ENCODE assay signal across 12 cellular contexts in the genomic region with DNA sequence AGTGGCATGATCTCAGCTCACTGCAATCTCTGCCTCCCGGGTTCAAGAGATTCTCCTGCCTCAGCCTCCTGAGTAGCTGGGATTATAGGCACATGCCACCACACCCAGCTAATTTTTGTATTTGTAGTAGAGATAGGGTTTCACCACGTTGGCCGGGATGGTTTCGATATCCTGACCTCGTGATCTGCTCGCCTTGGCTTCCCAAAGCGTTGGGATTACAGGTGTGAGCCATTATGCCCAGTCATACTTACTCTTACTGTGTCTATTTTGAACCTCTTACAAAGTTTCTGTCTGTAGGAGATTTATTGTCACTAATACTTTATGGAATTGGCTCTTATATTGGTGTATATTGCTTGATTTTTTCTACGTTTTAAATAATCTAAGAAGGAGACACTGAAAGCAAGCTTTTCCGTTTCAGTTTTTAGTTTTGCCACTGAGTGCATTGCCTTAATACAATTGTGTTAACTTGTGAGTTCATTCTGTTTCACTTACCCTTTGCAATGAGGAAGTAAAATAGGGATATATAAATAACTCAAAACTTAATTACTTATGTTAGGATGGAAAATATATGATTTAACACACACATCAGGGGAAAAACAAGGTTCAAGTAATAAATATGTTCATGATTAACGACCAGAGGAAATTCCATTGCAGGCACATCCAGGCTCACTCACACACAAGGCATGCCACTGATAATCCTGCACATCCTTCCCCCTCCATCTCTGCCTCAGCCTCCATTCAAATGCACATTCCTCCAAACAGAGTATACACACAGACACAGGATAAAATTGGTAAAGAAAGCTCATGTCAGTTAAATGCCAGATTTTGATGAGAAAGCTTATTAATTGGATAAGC.
DNase-seq lines count a peak whose midpoint lies in the region; ATAC-seq, FAIRE-seq and TF ChIP-seq lines count a peak whose summit lies in the region.
"Had no signal": no experiment of that assay in that cellular context is flagged by ENCODE, and none has a peak within 500 bp of the region (broad histone marks: within the 10 kb centered on the region; RNA-seq: fewer than 3 reads in every experiment).

No MANE protein-coding gene starts in this region.

- H3K18ac ChIP-seq in mesenchymal stem cell (ENCODE audit: low read depth in 1 of 2, low read length in 2 of 2), result peak overlapping the region in 1 of 2 experiments; percentile 78

- H3K9ac ChIP-seq in mesenchymal stem cell (ENCODE audit: low read length) (peak overlapping the region; percentile 8), mammary epithelial cell (ENCODE audit: insufficient read depth, low read length) (no peak overlapping the region), kidney (ENCODE audit: low read length in 2 of 2) (no peak overlapping the region)

- H4K91ac ChIP-seq in mesenchymal stem cell (ENCODE audit: low read length), result peak overlapping the region; percentile 19

- H3K79me1 ChIP-seq in mesenchymal stem cell (replicated peaks; ENCODE audit: low read length, poor library complexity, severe bottlenecking), result no peaks in the 10 kb centered on the region

- H3K4me2 ChIP-seq in mesenchymal stem cell (ENCODE audit: low read length, poor library complexity, severe bottlenecking), result no peak overlapping the region
- no peak overlapping the region for H3K4me2 ChIP-seq in mammary epithelial cell (ENCODE audit: insufficient read depth, low read depth, low read length)

- dilution Hi-C loops in mammary epithelial cell (cut with HindIII; ENCODE audit: low sequenced_read_pairs), result no loop called here

- no peak for FAIRE-seq in kidney (lab: Jason Lieb, UNC)
- FAIRE-seq: islet of Langerhans had no signal

- TF ChIP-seq CTCF in cardiac fibroblast (IDR thresholded peaks at IDR 0.05; ENCODE audit: low read depth, low read length) (no peak), upper lobe of right lung (IDR thresholded peaks at IDR 0.05) (no peak), mammary epithelial cell (conservative IDR thresholded peaks at IDR 0.05 in 1 of 2, IDR thresholded peaks at IDR 0.05 in 1 of 2; ENCODE audit: extremely low read depth in 1 of 2, insufficient read depth in 1 of 2, low read depth in 1 of 2, low read length in 2 of 2) (no peak), kidney (IDR thresholded peaks at IDR 0.05; ENCODE audit: borderline replicate concordance, extremely low read depth, insufficient read depth) (no peak)

- no peak for ATAC-seq in upper lobe of right lung

- CTCF ChIA-PET in mammary epithelial cell (lab: Charles Lee; ENCODE audit: low non-redundant PET), result no interaction called here

- H3K27me3 ChIP-seq in mesenchymal stem cell (ENCODE audit: control insufficient read depth in 1 of 2, insufficient read depth in 1 of 2, low read length in 2 of 2), result no peaks in the 10 kb centered on the region
- no peaks in the 10 kb centered on the region for H3K27me3 ChIP-seq in upper lobe of right lung
- no peaks in the 10 kb centered on the region for H3K27me3 ChIP-seq in mammary epithelial cell (ENCODE audit: insufficient read depth, low read length)
- H3K27me3 ChIP-seq: BLaER1 treated with 17β-estradiol and CSF1 and Interleukin-3, amounts not matched to agents 10 nM and 100 nM; uterus had no signal

- H3K9me3 ChIP-seq in mesenchymal stem cell (ENCODE audit: control insufficient read depth, low read length) (no peaks in the 10 kb centered on the region), upper lobe of right lung (no peaks in the 10 kb centered on the region), mammary epithelial cell (replicated peaks; ENCODE audit: insufficient read depth, low read length) (no peaks in the 10 kb centered on the region), kidney (ENCODE audit: control insufficient read depth in 1 of 2, low read length in 2 of 2) (no peaks in the 10 kb centered on the region)
- H3K9me3 ChIP-seq: uterus had no signal

- no peak overlapping the region for H2AK5ac ChIP-seq in mesenchymal stem cell (ENCODE audit: low read length, severe bottlenecking)

- no peak overlapping the region for H2BK120ac ChIP-seq in mesenchymal stem cell (ENCODE audit: low read depth, low read length)

- no peaks in the 10 kb centered on the region for H4K20me1 ChIP-seq in mammary epithelial cell (ENCODE audit: insufficient read depth, low read length)
- H4K20me1 ChIP-seq: BLaER1 treated with 17β-estradiol and CSF1 and Interleukin-3, amounts not matched to agents 10 nM and 100 nM had no signal

- H2BK5ac ChIP-seq in mesenchymal stem cell (ENCODE audit: low read depth, low read length, poor library complexity, severe bottlenecking), result peak overlapping the region; percentile 22

- intact Hi-C loops in upper lobe of right lung (cut with DNase I) (no loop called here), mammary epithelial cell (cut with micrococcal nuclease) (no loop called here), kidney (cut with DNase I) (no loop called here)

- peak overlapping the region; percentile 93 for H3K27ac ChIP-seq in mesenchymal stem cell (ENCODE audit: low read length, poor library complexity, severe bottlenecking)
- H3K27ac ChIP-seq in upper lobe of right lung, result no peak overlapping the region
- no peak overlapping the region for H3K27ac ChIP-seq in mammary epithelial cell (ENCODE audit: insufficient read depth, low read depth, low read length)
- no peak overlapping the region for H3K27ac ChIP-seq in kidney (ENCODE audit: low read depth in 2 of 2, low read length in 2 of 2)
- H3K27ac ChIP-seq: BLaER1 treated with 17β-estradiol and CSF1 and Interleukin-3, amounts not matched to agents 10 nM and 100 nM; uterus had no signal

- no peak overlapping the region for H4K8ac ChIP-seq in mesenchymal stem cell (ENCODE audit: low read length)

- H3K23ac ChIP-seq in mesenchymal stem cell (ENCODE audit: low read length in 2 of 2), result no peak overlapping the region

- BruUV-seq in mammary epithelial cell (replicated peaks; lab: Mats Ljungman, UMichigan), result no TSS peak

- H3K36me3 ChIP-seq in mesenchymal stem cell (ENCODE audit: control insufficient read depth in 1 of 2, insufficient read depth in 2 of 2, low read depth in 1 of 2, low read length in 2 of 2) (no peaks in the 10 kb centered on the region), upper lobe of right lung (no peaks in the 10 kb centered on the region), mammary epithelial cell (ENCODE audit: insufficient read depth, low read length) (no peaks in the 10 kb centered on the region), kidney (ENCODE audit: control insufficient read depth in 1 of 2, insufficient read depth in 2 of 2, low read length in 2 of 2) (no peaks in the 10 kb centered on the region)
- H3K36me3 ChIP-seq: BLaER1 treated with 17β-estradiol and CSF1 and Interleukin-3, amounts not matched to agents 10 nM and 100 nM; uterus had no signal

- H3K4me3 ChIP-seq in cardiac fibroblast (replicated peaks in 1 of 2; ENCODE audit: low read depth in 2 of 2, low read length in 2 of 2) (no peak overlapping the region), mesenchymal stem cell (ENCODE audit: insufficient read depth in 1 of 2, low read depth in 1 of 2, low read length in 2 of 2) (no peak overlapping the region), upper lobe of right lung (no peak overlapping the region), mammary epithelial cell (replicated peaks in 1 of 3; ENCODE audit: insufficient read depth in 1 of 3, low read depth in 2 of 3, low read length in 3 of 3) (no peak overlapping the region), kidney (ENCODE audit: low read length in 2 of 2) (no peak overlapping the region)
- H3K4me3 ChIP-seq: BLaER1 treated with 17β-estradiol and CSF1 and Interleukin-3, amounts not matched to agents 10 nM and 100 nM; uterus had no signal

- DNase-seq in AG08395 (ENCODE audit: low spot score) (peak; percentile 78), HS-5 (ENCODE audit: low read depth) (peak; percentile 55), cardiac fibroblast (ENCODE audit: low read depth in 2 of 2) (peak; percentile 67 to 73), mesenchymal stem cell (peak; percentile 72), occipital lobe (lab: John Stamatoyannopoulos, UW) (no peak), upper lobe of right lung (no peak), mammary epithelial cell (no peak), kidney (no peak)
- DNase-seq: NCI-H187, uterus had no signal

- WGBS in mesenchymal stem cell, result 34% methylated on average over 5 of the region's 10 CpGs
- WGBS in mammary epithelial cell (ENCODE audit: low coverage, missing lambda C conversion rate), result 70% methylated on average over 9 of the region's 10 CpGs

- no peak overlapping the region for H2AFZ ChIP-seq in mesenchymal stem cell (ENCODE audit: low read depth, low read length)
- no peak overlapping the region for H2AFZ ChIP-seq in mammary epithelial cell (ENCODE audit: low read depth, low read length)

- H2BK12ac ChIP-seq in mesenchymal stem cell (ENCODE audit: low read length in 2 of 2), result peak overlapping the region in 1 of 2 experiments; percentile 95

- no peak overlapping the region for H2BK15ac ChIP-seq in mesenchymal stem cell (ENCODE audit: low read depth, poor library complexity, severe bottlenecking)

- in situ Hi-C loops in mammary epithelial cell (cut with MboI; ENCODE audit: low sequenced_read_pairs in 2 of 2), result no loop called here

- no peaks in the 10 kb centered on the region for H3K79me2 ChIP-seq in mammary epithelial cell (ENCODE audit: insufficient read depth, low read length)

- peak overlapping the region in 1 of 2 experiments; percentile 58 for H3K4ac ChIP-seq in mesenchymal stem cell (ENCODE audit: low read depth in 1 of 2, low read length in 2 of 2)

- H3K14ac ChIP-seq in mesenchymal stem cell (ENCODE audit: low read length in 2 of 2), result no peak overlapping the region

- H3K4me1 ChIP-seq in mesenchymal stem cell (ENCODE audit: control insufficient read depth, insufficient read depth, low read depth, low read length) (peaks cover 9% of the 10 kb centered on the region), upper lobe of right lung (no peaks in the 10 kb centered on the region), mammary epithelial cell (ENCODE audit: insufficient read depth, low read length) (no peaks in the 10 kb centered on the region), kidney (ENCODE audit: control insufficient read depth in 1 of 2, insufficient read depth in 1 of 2, low read depth in 1 of 2, low read length in 2 of 2) (peaks cover 2 to 6% of the 10 kb centered on the region in 2 donors)

Comparison
In these comparisons a context has a peak if more than half of its experiments do, and no peak if none do; other contexts are left out.
1. DNase-seq: peak in AG08395 (single experiment), HS-5 (single experiment), cardiac fibroblast (2 of 2) and mesenchymal stem cell (single experiment); none in occipital lobe (single experiment), upper lobe of right lung (single experiment), mammary epithelial cell (single experiment) and kidney (single experiment).